Comparison of ENCODE assay signal across 1 cellular context in the genomic region with DNA sequence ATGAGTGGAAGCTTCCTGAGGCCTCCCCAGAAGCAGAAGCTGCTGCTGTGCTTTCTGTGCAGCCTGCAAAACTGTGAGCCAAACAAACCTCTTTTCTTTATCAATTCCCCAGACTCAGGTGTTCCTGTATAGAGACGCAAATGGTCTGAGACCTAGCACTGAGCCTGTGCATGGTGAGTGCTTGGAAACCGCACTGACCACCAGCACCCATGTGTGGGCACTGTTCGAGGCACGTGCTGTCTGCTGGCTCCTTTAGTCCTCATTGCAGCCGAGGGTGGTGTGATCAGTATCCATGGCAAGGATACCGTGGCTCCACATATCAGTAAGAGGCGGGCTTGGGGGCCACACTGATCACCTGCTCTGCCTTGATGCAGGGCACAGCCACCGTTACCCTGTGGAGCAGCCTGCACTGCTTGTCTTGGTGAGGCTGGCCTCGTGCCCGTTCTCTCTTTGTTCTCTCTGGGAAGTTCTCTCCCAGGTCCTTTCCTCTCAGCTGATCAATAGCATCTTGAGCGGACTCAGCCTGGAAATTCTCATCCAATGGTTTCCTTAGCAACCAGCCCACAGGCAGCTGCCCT.
TF ChIP-seq lines count a peak whose summit lies in the region.

No MANE protein-coding gene starts in this region.

TF ChIP-seq in GM23338, 12 proteins besides CTCF, POLR2A, EP300 and RAD21 (continued from another document):
- TF ChIP-seq JUNB (IDR thresholded peaks at IDR 0.05; ENCODE audit: unreplicated experiment) (no peak), ZNF331 (CRISPR knock-in tag; IDR thresholded peaks at IDR 0.05; ENCODE audit: low read depth) (no peak)
